14 cellular contexts compared by ENCODE assay signal in genomic region chr9:26264709-26265601, GRCh38.
DNase-seq lines count a peak whose midpoint lies in the region; ATAC-seq, FAIRE-seq and TF ChIP-seq lines count a peak whose summit lies in the region.
"Had no signal": no experiment of that assay in that cellular context is flagged by ENCODE, and none has a peak within 500 bp of the region (broad histone marks: within the 10 kb centered on the region; RNA-seq: fewer than 3 reads in every experiment).

No MANE protein-coding gene starts in this region.

- peak overlapping the region; percentile 33; the same call in 1 of the 3 replicates for H2BK15ac ChIP-seq in IMR-90 (ENCODE audit: low read depth, low read length)

- H3K23ac ChIP-seq in IMR-90 (ENCODE audit: low read depth, low read length), result no peak overlapping the region

- no peaks in the 10 kb centered on the region for H3K27me3 Mint-ChIP-seq in activated T-helper 17 cell treated with anti-CD3 and anti-CD28 coated beads, Interleukin-2, amount 50 U/mL, for 72 hours
- H3K27me3 Mint-ChIP-seq: type B pancreatic cell had no signal

- H3K4me1 ChIP-seq in IMR-90 (ENCODE audit: control insufficient read depth, insufficient read depth, low read length), result peaks cover 15% of the 10 kb centered on the region
- H3K4me1 ChIP-seq in left lung, result no peaks in the 10 kb centered on the region
- H3K4me1 ChIP-seq: sigmoid colon had no signal

- no peaks in the 10 kb centered on the region for H3K36me3 Mint-ChIP-seq in activated T-helper 17 cell treated with anti-CD3 and anti-CD28 coated beads, Interleukin-2, amount 50 U/mL, for 72 hours (ENCODE audit: low read depth)
- H3K36me3 Mint-ChIP-seq: type B pancreatic cell had no signal

- TF ChIP-seq RAD21 in IMR-90 (IDR thresholded peaks at IDR 0.05; ENCODE audit: low read length), result no peak

- no peak for TF ChIP-seq POLR2A in IMR-90 (IDR thresholded peaks at IDR 0.05; ENCODE audit: low read depth, low read length)

- peak overlapping the region; percentile 48; the same call in 1 of the 2 replicates for H3K56ac ChIP-seq in IMR-90 (ENCODE audit: extremely low read depth, insufficient read depth, low read length)

- dilution Hi-C loops in IMR-90 (cut with HindIII; ENCODE audit: low sequenced_read_pairs, unreplicated experiment), result no loop called here

- no CpG with 5 or more reads among the region's 1 CpG for WGBS in IMR-90 (ENCODE audit: extremely low coverage in 2 of 2, insufficient read length in 1 of 2), 2 experiments

- peak overlapping the region; percentile 65; the same call in 1 of the 2 replicates for H4K5ac ChIP-seq in IMR-90 (ENCODE audit: low read depth, low read length)

- H3K4me3 ChIP-seq in AG04450 (ENCODE audit: low read depth, low read length) (no peak overlapping the region), IMR-90 (ENCODE audit: insufficient read depth, low read depth, low read length) (no peak overlapping the region), bronchial epithelial cell (ENCODE audit: low read depth, low read length) (no peak overlapping the region), left lung (no peak overlapping the region)
- H3K4me3 ChIP-seq: sigmoid colon had no signal

- peak overlapping the region; percentile 55; the same call in 1 of the 2 replicates for H2BK20ac ChIP-seq in IMR-90 (ENCODE audit: low read depth, low read length)

- peak overlapping the region; percentile 77 for H2AFZ ChIP-seq in IMR-90 (replicated peaks; ENCODE audit: low read length, poor library complexity)

- ATAC-seq in IMR-90 (ENCODE audit: low read depth), result peak; percentile 78
- ATAC-seq in left lung, result peak; percentile 69
- no peak for ATAC-seq in activated T-helper 17 cell treated with anti-CD3 and anti-CD28 coated beads, Interleukin-2, amount 50 U/mL, for 72 hours (replicated peaks)
- ATAC-seq in HG03280 (IDR thresholded peaks at IDR 0.05; ENCODE audit: unreplicated experiment), result no peak

- in situ Hi-C loops in IMR-90 (cut with MboI; ENCODE audit: low sequenced_read_pairs), result no loop called here

- no peaks in the 10 kb centered on the region for H3K79me1 ChIP-seq in IMR-90 (ENCODE audit: low read depth in 1 of 2, low read length in 2 of 2)

- no peaks in the 10 kb centered on the region for H4K20me1 ChIP-seq in IMR-90 (ENCODE audit: insufficient read depth, low read length)

- DNase-seq in AG04450 (ENCODE audit: low read depth, low spot score) (peak; percentile 38), IMR-90 (peak; percentile 93), bronchial epithelial cell (ENCODE audit: low read depth) (peak; percentile 35), left lung (no peak), C1 segment of cervical spinal cord (lab: John Stamatoyannopoulos, UW) (no peak), superior temporal gyrus (ENCODE audit: extremely low spot score) (no peak)
- DNase-seq: effector memory CD4-positive, alpha-beta T cell; NCI-H1105 treated with DMSO at 0.1 percent for 48 hours; NCI-H524 treated with DMSO at 0.1 percent for 48 hours; Right ventricle myocardium superior; sigmoid colon had no signal

- peak overlapping the region; percentile 26 to 28; a peak in 3 of 4 replicates for H4K8ac ChIP-seq in IMR-90 (ENCODE audit: low read depth in 2 of 2, low read length in 2 of 2)

- H3K27me3 ChIP-seq in AG04450 (ENCODE audit: control insufficient read depth, insufficient read depth, low read length), result no peaks in the 10 kb centered on the region
- H3K27me3 ChIP-seq in IMR-90 (ENCODE audit: control insufficient read depth, insufficient read depth, low read length), result no peaks in the 10 kb centered on the region
- no peaks in the 10 kb centered on the region for H3K27me3 ChIP-seq in bronchial epithelial cell (ENCODE audit: control insufficient read depth, insufficient read depth, low read length)
- no peaks in the 10 kb centered on the region for H3K27me3 ChIP-seq in left lung
- H3K27me3 ChIP-seq: sigmoid colon had no signal

- H2BK120ac ChIP-seq in IMR-90 (ENCODE audit: low read depth, low read length), result peak overlapping the region; percentile 75

- H3K9me3 ChIP-seq in AG04450 (ENCODE audit: control insufficient read depth, insufficient read depth, low read length) (no peaks in the 10 kb centered on the region), IMR-90 (ENCODE audit: control insufficient read depth, insufficient read depth, low read length) (no peaks in the 10 kb centered on the region), left lung (no peaks in the 10 kb centered on the region)
- H3K9me3 ChIP-seq: sigmoid colon had no signal

- intact Hi-C loops in IMR-90 (cut with micrococcal nuclease) (loop anchor here (2.0 to 10.0 kb wide), 2 partner anchors 60 to 100 kb away; no protein-coding TSS in a partner anchor), left lung (cut with DNase I) (no loop called here)

- no peak overlapping the region for H2AK5ac ChIP-seq in IMR-90 (ENCODE audit: low read depth, low read length)

- no peak overlapping the region for H3K4me2 ChIP-seq in IMR-90 (ENCODE audit: low read depth, low read length)

- TF ChIP-seq CTCF in AG04450 (IDR thresholded peaks at IDR 0.05; ENCODE audit: low read depth, low read length), result no peak
- TF ChIP-seq CTCF in IMR-90 (conservative IDR thresholded peaks at IDR 0.05; ENCODE audit: low read depth, low read length), result no peak
- TF ChIP-seq CTCF in bronchial epithelial cell (IDR thresholded peaks at IDR 0.05; ENCODE audit: insufficient read depth, low read length, severe bottlenecking), result no peak
- no peak for TF ChIP-seq CTCF in left lung (IDR thresholded peaks at IDR 0.05)

- H3K27ac ChIP-seq in AG04450 (ENCODE audit: low read depth, low read length) (peak overlapping the region; percentile 22), IMR-90 (ENCODE audit: insufficient read depth, low read length) (no peak overlapping the region), left lung (no peak overlapping the region)
- H3K27ac ChIP-seq: sigmoid colon had no signal

- no peak overlapping the region for H3K27ac Mint-ChIP-seq in activated T-helper 17 cell treated with anti-CD3 and anti-CD28 coated beads, Interleukin-2, amount 50 U/mL, for 72 hours
- H3K27ac Mint-ChIP-seq: type B pancreatic cell had no signal

- H3K36me3 ChIP-seq in IMR-90 (ENCODE audit: control insufficient read depth, insufficient read depth, low read length) (no peaks in the 10 kb centered on the region), bronchial epithelial cell (ENCODE audit: control insufficient read depth, insufficient read depth, low read length) (no peaks in the 10 kb centered on the region), left lung (no peaks in the 10 kb centered on the region)
- H3K36me3 ChIP-seq: sigmoid colon had no signal

- H3K14ac ChIP-seq in IMR-90 (replicated peaks; ENCODE audit: low read depth, low read length), result 0 out of 2 replicates have a peak overlapping the region, but pooled peaks have one; percentile 15

- H3K9me1 ChIP-seq in IMR-90 (ENCODE audit: insufficient read depth, low read length), result no peaks in the 10 kb centered on the region

- H4K91ac ChIP-seq in IMR-90 (ENCODE audit: insufficient read depth, low read depth, low read length), result peak overlapping the region; percentile 43; the same call in 1 of the 2 replicates

- H3K4me1 Mint-ChIP-seq in activated T-helper 17 cell treated with anti-CD3 and anti-CD28 coated beads, Interleukin-2, amount 50 U/mL, for 72 hours, result no peaks in the 10 kb centered on the region

- no peak overlapping the region for H3K4me3 Mint-ChIP-seq in activated T-helper 17 cell treated with anti-CD3 and anti-CD28 coated beads, Interleukin-2, amount 50 U/mL, for 72 hours
- H3K4me3 Mint-ChIP-seq: type B pancreatic cell had no signal

- H2BK5ac ChIP-seq in IMR-90 (ENCODE audit: low read depth, low read length, poor library complexity, severe bottlenecking), result peak overlapping the region; percentile 91

- CTCF ChIA-PET in AG04450 (lab: Charles Lee), result no interaction called here
- CTCF ChIA-PET in IMR-90 (lab: Yijun Ruan, JAX), result no interaction called here

- no TSS peak for BruUV-seq in IMR-90 (replicated peaks; lab: Mats Ljungman, UMichigan)

- H3K9me3 Mint-ChIP-seq in activated T-helper 17 cell treated with anti-CD3 and anti-CD28 coated beads, Interleukin-2, amount 50 U/mL, for 72 hours, result peaks cover 14% of the 10 kb centered on the region

- POLR2A ChIA-PET in AG04450 (lab: Yijun Ruan, JAX), result no interaction called here
- POLR2A ChIA-PET in IMR-90 (lab: Charles Lee; ENCODE audit: unreplicated experiment), result interaction anchor here (0.6 kb wide), 1 partner anchor 55 kb away, joined by 4 read pairs; no protein-coding TSS in a partner anchor

- FAIRE-seq in bronchial epithelial cell (lab: Jason Lieb, UNC), result no peak

- H3K4ac ChIP-seq in IMR-90 (ENCODE audit: low read depth, low read length), result peak overlapping the region; percentile 47; the same call in 1 of the 2 replicates

- H2AK9ac ChIP-seq in IMR-90 (replicated peaks; ENCODE audit: low read depth, low read length, poor library complexity), result no peak overlapping the region

- peak overlapping the region; percentile 63; the same call in 1 of the 2 replicates for H3K18ac ChIP-seq in IMR-90 (ENCODE audit: low read depth, low read length)

- H3K9ac ChIP-seq in IMR-90 (ENCODE audit: low read depth, low read length), result no peak overlapping the region

TF ChIP-seq in IMR-90, 13 proteins besides CTCF, POLR2A, EP300 and RAD21:
- TF ChIP-seq FOS (IDR thresholded peaks at IDR 0.05; ENCODE audit: low read depth, low read length) (peak; percentile 42), USF2 (IDR thresholded peaks at IDR 0.05; ENCODE audit: low read depth, low read length) (no peak), MAFK (IDR thresholded peaks at IDR 0.05; ENCODE audit: low read depth, low read length) (peak; percentile 12; the same call in 1 of the 2 replicates)
TF ChIP-seq in IMR-90: peak in this region for 2.

Comparison
In these comparisons a context has a peak if more than half of its experiments do, and no peak if none do; other contexts are left out.
1. DNase-seq: peak in AG04450 (single experiment), IMR-90 (single experiment) and bronchial epithelial cell (single experiment); none in left lung (0 of 2), C1 segment of cervical spinal cord (0 of 14) and superior temporal gyrus (single experiment).
2. ATAC-seq: peak in IMR-90 (single experiment) and left lung (single experiment); none in activated T-helper 17 cell treated with anti-CD3 and anti-CD28 coated beads, Interleukin-2, amount 50 U/mL, for 72 hours (single experiment) and HG03280 (single experiment).